1 cellular context compared by ENCODE assay signal in genomic region chr22:26610072-26610958, GRCh38.
TF ChIP-seq lines count a peak whose summit lies in the region.

No MANE protein-coding gene starts in this region.

TF ChIP-seq in GM12878, 131 proteins besides CTCF, POLR2A, EP300 and RAD21 (continues in another document):
- TF ChIP-seq MTA3 (IDR thresholded peaks at IDR 0.05; ENCODE audit: borderline replicate concordance, low read length) (peak; percentile 97; the same call in 1 of the 2 replicates), PML (IDR thresholded peaks at IDR 0.05; ENCODE audit: low read length) (peak; percentile 85; the same call in 1 of the 2 replicates), JUND (IDR thresholded peaks at IDR 0.05; ENCODE audit: low read depth, low read length) (peak; percentile 98), BHLHE40 (IDR thresholded peaks at IDR 0.05; ENCODE audit: borderline replicate concordance in 1 of 2, low read depth in 2 of 2, low read length in 1 of 2) (peak; percentile 92 to 93), CREB1 (IDR thresholded peaks at IDR 0.05; ENCODE audit: low read depth) (peak; percentile 87), TAF1 (IDR thresholded peaks at IDR 0.05; ENCODE audit: borderline replicate concordance, low read depth, low read length) (0 out of 2 replicates have a peak, but pooled peaks have one; percentile 52), YBX1 (IDR thresholded peaks at IDR 0.05) (no peak), REST (IDR thresholded peaks at IDR 0.05; ENCODE audit: low read depth, low read length) (no peak), HDGF (IDR thresholded peaks at IDR 0.05) (no peak), HDAC2 (IDR thresholded peaks at IDR 0.05) (0 out of 2 replicates have a peak, but pooled peaks have one; percentile 67), SP1 (IDR thresholded peaks at IDR 0.05; ENCODE audit: low read depth, low read length) (peak; percentile 88), TCF7 (IDR thresholded peaks at IDR 0.05; ENCODE audit: borderline replicate concordance) (no peak), ZBTB40 (IDR thresholded peaks at IDR 0.05; ENCODE audit: borderline replicate concordance) (peak; percentile 51; the same call in 1 of the 2 replicates), RFX5 (IDR thresholded peaks at IDR 0.05; ENCODE audit: low read depth, low read length) (no peak), IKZF1 (conservative IDR thresholded peaks at IDR 0.05) (peak; percentile 100), FOS (IDR thresholded peaks at IDR 0.05; ENCODE audit: borderline replicate concordance, extremely low read depth, insufficient read length) (no peak), NBN (IDR thresholded peaks at IDR 0.05) (peak; percentile 97), NFXL1 (IDR thresholded peaks at IDR 0.05; ENCODE audit: borderline replicate concordance) (no peak), IRF3 (IDR thresholded peaks at IDR 0.05) (no peak), BCL3 (IDR thresholded peaks at IDR 0.05; ENCODE audit: borderline replicate concordance, insufficient read depth, low read depth, low read length, poor library complexity, severe bottlenecking) (peak; percentile 77), IKZF2 (IDR thresholded peaks at IDR 0.05) (peak; percentile 100), TCF12 (IDR thresholded peaks at IDR 0.05; ENCODE audit: low read depth, low read length) (peak; percentile 100), ESRRA (IDR thresholded peaks at IDR 0.05; ENCODE audit: low read length) (no peak), HDAC6 (IDR thresholded peaks at IDR 0.05; ENCODE audit: unreplicated experiment) (no peak), ZNF384 (IDR thresholded peaks at IDR 0.05; ENCODE audit: borderline replicate concordance, low read depth, low read length) (peak; percentile 46), PKNOX1 (IDR thresholded peaks at IDR 0.05) (peak; percentile 90), SMC3 (IDR thresholded peaks at IDR 0.05; ENCODE audit: borderline replicate concordance, low read length) (no peak), GABPA (IDR thresholded peaks at IDR 0.05; ENCODE audit: low read depth) (peak; percentile 83), ZBED1 (IDR thresholded peaks at IDR 0.05; ENCODE audit: borderline replicate concordance) (peak; percentile 97), KDM1A (IDR thresholded peaks at IDR 0.05; ENCODE audit: borderline replicate concordance) (no peak), NFIC (IDR thresholded peaks at IDR 0.05; ENCODE audit: low read depth, low read length) (peak; percentile 98), ZNF207 (IDR thresholded peaks at IDR 0.05; ENCODE audit: borderline replicate concordance) (no peak; the same call in 1 of the 2 replicates)
- TF ChIP-seq, protein P1, sequence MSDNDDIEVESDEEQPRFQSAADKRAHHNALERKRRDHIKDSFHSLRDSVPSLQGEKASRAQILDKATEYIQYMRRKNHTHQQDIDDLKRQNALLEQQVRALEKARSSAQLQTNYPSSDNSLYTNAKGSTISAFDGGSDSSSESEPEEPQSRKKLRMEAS (IDR thresholded peaks at IDR 0.05; ENCODE audit: low read depth, low read length) = 0 out of 2 replicates have a peak, but pooled peaks have one; percentile 32
- TF ChIP-seq, protein P2, sequence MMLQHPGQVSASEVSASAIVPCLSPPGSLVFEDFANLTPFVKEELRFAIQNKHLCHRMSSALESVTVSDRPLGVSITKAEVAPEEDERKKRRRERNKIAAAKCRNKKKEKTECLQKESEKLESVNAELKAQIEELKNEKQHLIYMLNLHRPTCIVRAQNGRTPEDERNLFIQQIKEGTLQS (IDR thresholded peaks at IDR 0.05; ENCODE audit: borderline replicate concordance, extremely low read depth, low read depth, low read length) = peak; percentile 45; the same call in 1 of the 2 replicates
- TF ChIP-seq, protein P3, sequence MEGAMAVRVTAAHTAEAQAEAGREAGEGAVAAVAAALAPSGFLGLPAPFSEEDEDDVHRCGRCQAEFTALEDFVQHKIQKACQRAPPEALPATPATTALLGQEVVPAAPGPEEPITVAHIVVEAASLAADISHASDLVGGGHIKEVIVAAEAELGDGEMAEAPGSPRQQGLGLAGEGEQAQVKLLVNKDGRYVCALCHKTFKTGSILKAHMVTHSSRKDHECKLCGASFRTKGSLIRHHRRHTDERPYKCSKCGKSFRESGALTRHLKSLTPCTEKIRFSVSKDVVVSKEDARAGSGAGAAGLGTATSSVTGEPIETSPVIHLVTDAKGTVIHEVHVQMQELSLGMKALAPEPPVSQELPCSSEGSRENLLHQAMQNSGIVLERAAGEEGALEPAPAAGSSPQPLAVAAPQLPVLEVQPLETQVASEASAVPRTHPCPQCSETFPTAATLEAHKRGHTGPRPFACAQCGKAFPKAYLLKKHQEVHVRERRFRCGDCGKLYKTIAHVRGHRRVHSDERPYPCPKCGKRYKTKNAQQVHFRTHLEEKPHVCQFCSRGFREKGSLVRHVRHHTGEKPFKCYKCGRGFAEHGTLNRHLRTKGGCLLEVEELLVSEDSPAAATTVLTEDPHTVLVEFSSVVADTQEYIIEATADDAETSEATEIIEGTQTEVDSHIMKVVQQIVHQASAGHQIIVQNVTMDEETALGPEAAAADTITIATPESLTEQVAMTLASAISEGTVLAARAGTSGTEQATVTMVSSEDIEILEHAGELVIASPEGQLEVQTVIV (IDR thresholded peaks at IDR 0.05; ENCODE audit: borderline replicate concordance, partially characterized antibody) = no peak
- TF ChIP-seq, protein P4, sequence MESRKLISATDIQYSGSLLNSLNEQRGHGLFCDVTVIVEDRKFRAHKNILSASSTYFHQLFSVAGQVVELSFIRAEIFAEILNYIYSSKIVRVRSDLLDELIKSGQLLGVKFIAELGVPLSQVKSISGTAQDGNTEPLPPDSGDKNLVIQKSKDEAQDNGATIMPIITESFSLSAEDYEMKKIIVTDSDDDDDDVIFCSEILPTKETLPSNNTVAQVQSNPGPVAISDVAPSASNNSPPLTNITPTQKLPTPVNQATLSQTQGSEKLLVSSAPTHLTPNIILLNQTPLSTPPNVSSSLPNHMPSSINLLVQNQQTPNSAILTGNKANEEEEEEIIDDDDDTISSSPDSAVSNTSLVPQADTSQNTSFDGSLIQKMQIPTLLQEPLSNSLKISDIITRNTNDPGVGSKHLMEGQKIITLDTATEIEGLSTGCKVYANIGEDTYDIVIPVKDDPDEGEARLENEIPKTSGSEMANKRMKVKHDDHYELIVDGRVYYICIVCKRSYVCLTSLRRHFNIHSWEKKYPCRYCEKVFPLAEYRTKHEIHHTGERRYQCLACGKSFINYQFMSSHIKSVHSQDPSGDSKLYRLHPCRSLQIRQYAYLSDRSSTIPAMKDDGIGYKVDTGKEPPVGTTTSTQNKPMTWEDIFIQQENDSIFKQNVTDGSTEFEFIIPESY (IDR thresholded peaks at IDR 0.05) = no peak
- TF ChIP-seq, protein P5, sequence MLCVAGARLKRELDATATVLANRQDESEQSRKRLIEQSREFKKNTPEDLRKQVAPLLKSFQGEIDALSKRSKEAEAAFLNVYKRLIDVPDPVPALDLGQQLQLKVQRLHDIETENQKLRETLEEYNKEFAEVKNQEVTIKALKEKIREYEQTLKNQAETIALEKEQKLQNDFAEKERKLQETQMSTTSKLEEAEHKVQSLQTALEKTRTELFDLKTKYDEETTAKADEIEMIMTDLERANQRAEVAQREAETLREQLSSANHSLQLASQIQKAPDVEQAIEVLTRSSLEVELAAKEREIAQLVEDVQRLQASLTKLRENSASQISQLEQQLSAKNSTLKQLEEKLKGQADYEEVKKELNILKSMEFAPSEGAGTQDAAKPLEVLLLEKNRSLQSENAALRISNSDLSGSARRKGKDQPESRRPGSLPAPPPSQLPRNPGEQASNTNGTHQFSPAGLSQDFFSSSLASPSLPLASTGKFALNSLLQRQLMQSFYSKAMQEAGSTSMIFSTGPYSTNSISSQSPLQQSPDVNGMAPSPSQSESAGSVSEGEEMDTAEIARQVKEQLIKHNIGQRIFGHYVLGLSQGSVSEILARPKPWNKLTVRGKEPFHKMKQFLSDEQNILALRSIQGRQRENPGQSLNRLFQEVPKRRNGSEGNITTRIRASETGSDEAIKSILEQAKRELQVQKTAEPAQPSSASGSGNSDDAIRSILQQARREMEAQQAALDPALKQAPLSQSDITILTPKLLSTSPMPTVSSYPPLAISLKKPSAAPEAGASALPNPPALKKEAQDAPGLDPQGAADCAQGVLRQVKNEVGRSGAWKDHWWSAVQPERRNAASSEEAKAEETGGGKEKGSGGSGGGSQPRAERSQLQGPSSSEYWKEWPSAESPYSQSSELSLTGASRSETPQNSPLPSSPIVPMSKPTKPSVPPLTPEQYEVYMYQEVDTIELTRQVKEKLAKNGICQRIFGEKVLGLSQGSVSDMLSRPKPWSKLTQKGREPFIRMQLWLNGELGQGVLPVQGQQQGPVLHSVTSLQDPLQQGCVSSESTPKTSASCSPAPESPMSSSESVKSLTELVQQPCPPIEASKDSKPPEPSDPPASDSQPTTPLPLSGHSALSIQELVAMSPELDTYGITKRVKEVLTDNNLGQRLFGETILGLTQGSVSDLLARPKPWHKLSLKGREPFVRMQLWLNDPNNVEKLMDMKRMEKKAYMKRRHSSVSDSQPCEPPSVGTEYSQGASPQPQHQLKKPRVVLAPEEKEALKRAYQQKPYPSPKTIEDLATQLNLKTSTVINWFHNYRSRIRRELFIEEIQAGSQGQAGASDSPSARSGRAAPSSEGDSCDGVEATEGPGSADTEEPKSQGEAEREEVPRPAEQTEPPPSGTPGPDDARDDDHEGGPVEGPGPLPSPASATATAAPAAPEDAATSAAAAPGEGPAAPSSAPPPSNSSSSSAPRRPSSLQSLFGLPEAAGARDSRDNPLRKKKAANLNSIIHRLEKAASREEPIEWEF (IDR thresholded peaks at IDR 0.05; ENCODE audit: insufficient replicate concordance, low read depth, low read length) = no peak
